ENCODE assay signal across 8 cellular contexts in genomic region chr10:3740157-3740871, GRCh38. TPM values are rescaled to one million over a fixed set of nuclear protein-coding genes. Genes with fewer than 3 reads are reported as not detected.
DNase-seq lines count a peak whose midpoint lies in the region; ATAC-seq, FAIRE-seq and TF ChIP-seq lines count a peak whose summit lies in the region.

No MANE protein-coding gene starts in this region.

- H3K27me3 Mint-ChIP-seq in activated naive CD4-positive, alpha-beta T cell treated with anti-CD3 and anti-CD28 coated beads, Interleukin-2, amount 50 U/mL, for 24 hours = no peaks in the 10 kb centered on the region
- no peaks in the 10 kb centered on the region for H3K27me3 Mint-ChIP-seq in activated T-helper 17 cell treated with anti-CD3 and anti-CD28 coated beads, Interleukin-2, amount 50 U/mL, for 72 hours

- TF ChIP-seq CTCF in pancreas (IDR thresholded peaks at IDR 0.05) = no peak

- H3K4me1 Mint-ChIP-seq in activated naive CD4-positive, alpha-beta T cell treated with anti-CD3 and anti-CD28 coated beads, Interleukin-2, amount 50 U/mL, for 24 hours = peaks cover 19% of the 10 kb centered on the region
- peaks cover 24% of the 10 kb centered on the region for H3K4me1 Mint-ChIP-seq in activated T-helper 17 cell treated with anti-CD3 and anti-CD28 coated beads, Interleukin-2, amount 50 U/mL, for 72 hours

- no peaks in the 10 kb centered on the region for H3K9me3 ChIP-seq in pancreas

- H3K4me3 Mint-ChIP-seq in activated naive CD4-positive, alpha-beta T cell treated with anti-CD3 and anti-CD28 coated beads, Interleukin-2, amount 50 U/mL, for 24 hours = no peak overlapping the region
- peak overlapping the region; percentile 72 for H3K4me3 Mint-ChIP-seq in activated T-helper 17 cell treated with anti-CD3 and anti-CD28 coated beads, Interleukin-2, amount 50 U/mL, for 72 hours

- H3K27ac Mint-ChIP-seq in activated naive CD4-positive, alpha-beta T cell treated with anti-CD3 and anti-CD28 coated beads, Interleukin-2, amount 50 U/mL, for 24 hours = peak overlapping the region; percentile 82
- H3K27ac Mint-ChIP-seq in activated T-helper 17 cell treated with anti-CD3 and anti-CD28 coated beads, Interleukin-2, amount 50 U/mL, for 72 hours = peak overlapping the region; percentile 87

- DNase-seq in activated naive CD4-positive, alpha-beta T cell treated with anti-CD3 and anti-CD28 coated beads, Interleukin-2, amount 50 U/mL, for 16 hours = no peak
- DNase-seq in pancreas (no peak), DMS114 treated with DMSO at 0.1 percent for 48 hours (lab: John Stamatoyannopoulos, UW; ENCODE audit: unreplicated experiment) (no peak), Kasumi-1 (lab: John Stamatoyannopoulos, UW) (no peak)

- H3K36me3 ChIP-seq in pancreas = no peaks in the 10 kb centered on the region

- H3K4me3 ChIP-seq in pancreas = no peak overlapping the region

- FAIRE-seq in pancreas (lab: Jason Lieb, UNC) = no peak

- ATAC-seq in HG03342 (IDR thresholded peaks at IDR 0.05; ENCODE audit: unreplicated experiment) (peak; percentile 56), pancreas (peak in 3 of 4 donors; percentile 34 to 62 (median 61)), HG02678 (IDR thresholded peaks at IDR 0.05; ENCODE audit: unreplicated experiment) (no peak)
- peak; percentile 87 for ATAC-seq in activated T-helper 17 cell treated with anti-CD3 and anti-CD28 coated beads, Interleukin-2, amount 50 U/mL, for 72 hours (replicated peaks)

- no peaks in the 10 kb centered on the region for H3K36me3 Mint-ChIP-seq in activated naive CD4-positive, alpha-beta T cell treated with anti-CD3 and anti-CD28 coated beads, Interleukin-2, amount 50 U/mL, for 24 hours
- no peaks in the 10 kb centered on the region for H3K36me3 Mint-ChIP-seq in activated T-helper 17 cell treated with anti-CD3 and anti-CD28 coated beads, Interleukin-2, amount 50 U/mL, for 72 hours (ENCODE audit: low read depth)

- intact Hi-C loops in pancreas (cut with DNase I) = no loop called here

- 41 to 43% methylated on average over 5 of the region's 5 CpGs for WGBS in pancreas, 2 donors

- H3K9me3 Mint-ChIP-seq in activated naive CD4-positive, alpha-beta T cell treated with anti-CD3 and anti-CD28 coated beads, Interleukin-2, amount 50 U/mL, for 24 hours = no peaks in the 10 kb centered on the region
- no peaks in the 10 kb centered on the region for H3K9me3 Mint-ChIP-seq in activated T-helper 17 cell treated with anti-CD3 and anti-CD28 coated beads, Interleukin-2, amount 50 U/mL, for 72 hours

- peak overlapping the region in 1 of 4 donors; percentile 17 for H3K27ac ChIP-seq in pancreas

- H3K4me1 ChIP-seq in pancreas = peaks cover 0 to 6% (median 0%) of the 10 kb centered on the region in 3 donors

- no peaks in the 10 kb centered on the region for H3K27me3 ChIP-seq in pancreas

RNA-seq across cellular contexts. Expression of gene KLF6, which starts 44.7 kb away (rescaled TPM):
- total RNA-seq in activated T-helper 17 cell treated with anti-CD3 and anti-CD28 coated beads, Interleukin-2, amount 50 U/mL, for 72 hours = 100 to 1,000 TPM; 163 to 201 TPM
- 100 to 1,000 TPM in 1 of 6 donors, 10 to 100 TPM in 5; 41.2 to 157 (median 70.5) TPM for total RNA-seq in pancreas
- 10 to 100 TPM; 29.0 to 41.0 TPM for polyA plus RNA-seq in pancreas
